Comparison of ENCODE assay signal across 8 cellular contexts in genomic region chr19:29844891-29845575, GRCh38. TPM values are rescaled to one million over a fixed set of nuclear protein-coding genes. Genes with fewer than 3 reads are reported as not detected.
DNase-seq lines count a peak whose midpoint lies in the region; ATAC-seq and TF ChIP-seq lines count a peak whose summit lies in the region.

No MANE protein-coding gene starts in this region.

- no peaks in the 10 kb centered on the region for H3K27me3 ChIP-seq in dorsolateral prefrontal cortex
- H3K27me3 ChIP-seq in lower lobe of right lung (ENCODE audit: low read depth), result no peaks in the 10 kb centered on the region

- H3K4me1 ChIP-seq in lower lobe of right lung, result peaks cover 25% of the 10 kb centered on the region

- DNase-seq in CD1c-positive myeloid dendritic cell (ENCODE audit: extremely low spot score) (peak; percentile 95), NCI-H748 treated with DMSO at 0.1 percent for 48 hours (lab: John Stamatoyannopoulos, UW) (peak; percentile 97), dorsolateral prefrontal cortex (peak; percentile 73 to 89 (median 84)), lower lobe of right lung (peak; percentile 95)
- DNase-seq in activated CD4-positive, alpha-beta T cell treated with anti-CD3 and anti-CD28 coated beads, Interleukin-2, amount 50 U/mL, for 4 hours, result peak; percentile 96
- DNase-seq in stimulated activated CD4-positive, alpha-beta T cell treated with anti-CD3 and anti-CD28 coated beads, Interleukin-4, amount 100 ng/mL, for 48 hours (ENCODE audit: low read depth in 2 of 2), result peak; percentile 95 to 97

- no peaks in the 10 kb centered on the region for H3K9me3 ChIP-seq in lower lobe of right lung

- intact Hi-C loops in dorsolateral prefrontal cortex (cut with DNase I), result loop anchor here (1.0 to 10.0 kb wide), 2 partner anchors 34 to 100 kb away; partner anchors contain the start of genes CCNE1 (in 2 of the 2) and URI1 (in 1 of the 2)
- intact Hi-C loops in lower lobe of right lung (cut with DNase I), result no loop called here

- peak; percentile 80 for ATAC-seq in GM19395 (IDR thresholded peaks at IDR 0.05; ENCODE audit: unreplicated experiment)
- peak; percentile 68 for ATAC-seq in HG03521 (IDR thresholded peaks at IDR 0.05; ENCODE audit: unreplicated experiment)
- peak; percentile 96 for ATAC-seq in lower lobe of right lung

- H3K36me3 ChIP-seq in lower lobe of right lung, result no peaks in the 10 kb centered on the region

- H3K4me3 ChIP-seq in dorsolateral prefrontal cortex, result peak overlapping the region; percentile 63 to 97 (median 82)
- H3K4me3 ChIP-seq in lower lobe of right lung, result peak overlapping the region; percentile 90

- TF ChIP-seq CTCF in dorsolateral prefrontal cortex (IDR thresholded peaks at IDR 0.05 in 54 of 56, conservative IDR thresholded peaks at IDR 0.05 in 2 of 56; ENCODE audit: low read depth in 1 of 56, partially characterized antibody in 56 of 56) (peak in 12 of 56 donors; percentile 5 to 38 (median 11)), lower lobe of right lung (IDR thresholded peaks at IDR 0.05) (no peak)

- peak overlapping the region in 54 of 59 donors; percentile 3 to 92 (median 73) for H3K27ac ChIP-seq in dorsolateral prefrontal cortex
- H3K27ac ChIP-seq in lower lobe of right lung, result peak overlapping the region; percentile 80

RNA-seq across cellular contexts. Expression of gene CCNE1, which starts 33.2 kb away (rescaled TPM):
- total RNA-seq in dorsolateral prefrontal cortex (10 to 100 TPM in 1 of 120 experiments, 1 to 10 TPM in 119; 2.3 to 10.5 (median 5.5) TPM), lower lobe of right lung (1.0 TPM)

Comparison
In these comparisons a context has a peak if more than half of its experiments do, and no peak if none do; other contexts are left out.
1. Peak in every context shown above with its lines: DNase-seq, ATAC-seq, H3K4me3 ChIP-seq and H3K27ac ChIP-seq.